8 cellular contexts compared by ENCODE assay signal in the genomic region with DNA sequence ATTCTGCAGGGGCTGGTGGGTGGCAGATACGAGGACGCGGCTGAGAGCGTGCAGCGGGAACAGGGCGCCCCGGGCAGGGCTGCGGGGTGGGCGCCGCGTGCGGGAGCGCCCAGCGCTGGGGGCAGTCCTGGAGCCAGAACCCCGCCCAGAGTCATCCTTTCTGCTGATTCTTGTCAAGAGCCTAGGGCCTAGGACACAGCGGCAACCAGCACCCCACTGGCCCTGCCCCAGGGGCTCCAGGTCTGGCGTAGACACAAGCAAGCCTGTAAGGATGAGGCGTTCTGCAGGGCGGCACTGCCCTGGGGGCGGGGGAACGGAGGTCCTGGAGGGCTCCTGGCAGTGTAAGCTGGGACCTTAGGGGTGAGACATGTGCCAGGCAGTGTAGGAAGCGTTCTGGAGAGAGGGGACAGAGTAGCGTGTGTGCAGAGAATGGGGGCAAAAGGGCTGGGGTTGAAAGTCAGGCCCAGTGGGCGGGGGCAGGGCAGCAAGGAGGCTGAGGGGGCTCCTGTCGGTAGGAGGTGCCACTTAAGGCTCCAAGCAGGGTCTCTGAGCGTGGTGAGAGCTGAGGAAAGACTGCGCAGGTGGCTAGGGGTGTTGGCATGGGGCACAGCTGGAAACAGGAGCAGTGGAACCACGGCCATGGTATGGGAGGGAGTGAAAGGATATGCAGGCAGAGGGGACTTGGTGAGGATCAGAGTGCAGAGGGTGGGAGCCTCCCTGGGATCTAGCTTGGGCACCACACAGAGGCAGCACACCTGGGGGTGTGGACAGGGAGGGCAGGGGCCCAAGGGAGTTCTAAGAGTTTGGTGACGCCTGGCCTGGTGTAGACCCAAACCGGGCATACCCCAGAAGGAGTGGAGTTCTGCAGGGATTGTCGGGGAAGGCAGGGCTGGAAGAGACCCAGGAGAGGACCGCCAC.
DNase-seq lines count a peak whose midpoint lies in the region; TF ChIP-seq lines count a peak whose summit lies in the region.

No MANE protein-coding gene starts in this region.

- peak overlapping the region; percentile 30 for H3K4me3 ChIP-seq in astrocyte of the cerebellum (ENCODE audit: low read depth, low read length)
- peak overlapping the region; percentile 1 for H3K4me3 ChIP-seq in iPS-11a (ENCODE audit: low read depth, low read length)
- H3K4me3 ChIP-seq in skin epidermis, result peak overlapping the region in 4 of 7 experiments; percentile 39 to 58 (median 51)

- DNase-seq in NCI-H2227 treated with DMSO at 0.1 percent for 48 hours (lab: John Stamatoyannopoulos, UW) (peak; percentile 9), NCI-H2227 (lab: John Stamatoyannopoulos, UW; ENCODE audit: unreplicated experiment) (no peak), astrocyte of the cerebellum (ENCODE audit: low read depth) (no peak), GM10248 (ENCODE audit: extremely low spot score) (no peak), HuH-7.5 (ENCODE audit: low spot score) (no peak), midbrain (lab: John Stamatoyannopoulos, UW) (no peak)

- H3K27ac ChIP-seq in skin epidermis, result peak overlapping the region in 1 of 21 experiments; percentile 19

- no peak for TF ChIP-seq CTCF in astrocyte of the cerebellum (IDR thresholded peaks at IDR 0.05; ENCODE audit: low read depth, low read length, missing control alignments)
- TF ChIP-seq CTCF in GM10248 (IDR thresholded peaks at IDR 0.05; ENCODE audit: control extremely low read depth, extremely low read depth, low read depth, missing control alignments), result no peak

- POLR2A ChIA-PET in GM10248 (lab: Yijun Ruan, JAX), result no interaction called here

- CTCF ChIA-PET in GM10248 (lab: Yijun Ruan, JAX), result interaction anchor here (1.6 kb wide), 1 partner anchor 66 kb away, joined by 11 read pairs; no protein-coding TSS in a partner anchor

- in situ Hi-C loops in astrocyte of the cerebellum (cut with HindIII; ENCODE audit: low sequenced_read_pairs), result no loop called here

Comparison
In these comparisons a context has a peak if more than half of its experiments do, and no peak if none do; other contexts are left out.
1. H3K4me3 ChIP-seq: peak in every context shown above with its lines; median percentile 51 in skin epidermis; 30 in astrocyte of the cerebellum; 1 in iPS-11a.